18 cellular contexts compared by ENCODE assay signal in genomic region chr18:13445241-13445897, GRCh38.
DNase-seq lines count a peak whose midpoint lies in the region; ATAC-seq and TF ChIP-seq lines count a peak whose summit lies in the region.
"Had no signal": no experiment of that assay in that cellular context is flagged by ENCODE, and none has a peak within 500 bp of the region (broad histone marks: within the 10 kb centered on the region; RNA-seq: fewer than 3 reads in every experiment).

No MANE protein-coding gene starts in this region.

- no peak overlapping the region for H3K23ac ChIP-seq in IMR-90 (ENCODE audit: low read depth, low read length)

- ATAC-seq in activated CD8-positive, alpha-beta memory T cell treated with anti-CD3 and anti-CD28 coated beads, Interleukin-2, amount 10 ng/mL, durations not matched to agents 7 days and 5 days: no peak
- ATAC-seq in IMR-90 (ENCODE audit: low read depth) (no peak), upper lobe of right lung (peak; percentile 13), GM19455 (IDR thresholded peaks at IDR 0.05; ENCODE audit: unreplicated experiment) (no peak)

- H4K20me1 ChIP-seq in IMR-90 (ENCODE audit: insufficient read depth, low read length): no peaks in the 10 kb centered on the region

- H2AK5ac ChIP-seq in IMR-90 (ENCODE audit: low read depth, low read length): no peak overlapping the region

- in situ Hi-C loops in IMR-90 (cut with MboI; ENCODE audit: low sequenced_read_pairs): no loop called here

- no peak overlapping the region for H3K14ac ChIP-seq in IMR-90 (replicated peaks; ENCODE audit: low read depth, low read length)

- no peaks in the 10 kb centered on the region for H3K79me1 ChIP-seq in IMR-90 (ENCODE audit: low read depth in 1 of 2, low read length in 2 of 2)

- no peak overlapping the region for H3K4me2 ChIP-seq in IMR-90 (ENCODE audit: low read depth, low read length)

- H3K56ac ChIP-seq in IMR-90 (ENCODE audit: extremely low read depth, insufficient read depth, low read length): no peak overlapping the region

- H3K4me1 Mint-ChIP-seq in activated CD8-positive, alpha-beta memory T cell treated with anti-CD3 and anti-CD28 coated beads, Interleukin-2, amount 10 ng/mL, durations not matched to agents 7 days and 5 days: peaks cover 1% of the 10 kb centered on the region

- no peaks in the 10 kb centered on the region for H3K27me3 Mint-ChIP-seq in activated CD8-positive, alpha-beta memory T cell treated with anti-CD3 and anti-CD28 coated beads, Interleukin-2, amount 10 ng/mL, durations not matched to agents 7 days and 5 days
- H3K27me3 Mint-ChIP-seq: CD4-positive, alpha-beta T cell had no signal

- BruUV-seq in IMR-90 (replicated peaks; lab: Mats Ljungman, UMichigan): no TSS peak

- no peaks in the 10 kb centered on the region for H3K9me3 ChIP-seq in IMR-90 (ENCODE audit: control insufficient read depth, insufficient read depth, low read length)
- H3K9me3 ChIP-seq in upper lobe of right lung: no peaks in the 10 kb centered on the region
- H3K9me3 ChIP-seq: Peyer's patch, SJSA1 had no signal

- H2BK5ac ChIP-seq in IMR-90 (ENCODE audit: low read depth, low read length, poor library complexity, severe bottlenecking): peak overlapping the region; percentile 34

- H3K27ac Mint-ChIP-seq in activated CD8-positive, alpha-beta memory T cell treated with anti-CD3 and anti-CD28 coated beads, Interleukin-2, amount 10 ng/mL, durations not matched to agents 7 days and 5 days: no peak overlapping the region
- H3K27ac Mint-ChIP-seq: CD4-positive, alpha-beta T cell; H9 had no signal

- no peaks in the 10 kb centered on the region for H3K9me3 Mint-ChIP-seq in activated CD8-positive, alpha-beta memory T cell treated with anti-CD3 and anti-CD28 coated beads, Interleukin-2, amount 10 ng/mL, durations not matched to agents 7 days and 5 days (ENCODE audit: low read depth)
- H3K9me3 Mint-ChIP-seq: CD4-positive, alpha-beta T cell; H9 had no signal

- WGBS in IMR-90 (ENCODE audit: extremely low coverage in 2 of 2, insufficient read length in 1 of 2), 2 experiments: 63% methylated on average over 5 of the region's 6 CpGs; no CpG with 5 or more reads in 1 of the 2 experiments

- peak; percentile 42 for DNase-seq in activated CD8-positive, alpha-beta memory T cell treated with anti-CD3 and anti-CD28 coated beads, Interleukin-2, amount 50 U/mL, for 48 hours
- DNase-seq in activated CD8-positive, alpha-beta memory T cell treated with anti-CD3 and anti-CD28 coated beads, Interleukin-2, amount 10 ng/mL, durations not matched to agents 7 days and 5 days: no peak
- no peak for DNase-seq in IMR-90
- DNase-seq in mesenteric fat pad (ENCODE audit: low spot score): peak; percentile 39
- no peak for DNase-seq in upper lobe of right lung
- no peak for DNase-seq in stimulated activated CD4-positive, alpha-beta T cell treated with anti-CD3 and anti-CD28 coated beads, Interleukin-15, amount 100 ng/mL, for 24 hours
- no peak for DNase-seq in COR-L47 (lab: John Stamatoyannopoulos, UW)
- DNase-seq: Calu3; CD4-positive, alpha-beta T cell; H9; KBM-7; NCI-H1105 treated with DMSO at 0.1 percent for 48 hours; NCI-H1694; NCI-H2081 treated with DMSO at 0.1 percent for 48 hours; Peyer's patch had no signal

- H3K9me1 ChIP-seq in IMR-90 (ENCODE audit: insufficient read depth, low read length): no peaks in the 10 kb centered on the region; the same call in 1 of the 2 replicates

- H3K4me3 ChIP-seq in IMR-90 (ENCODE audit: insufficient read depth, low read depth, low read length) (no peak overlapping the region), upper lobe of right lung (no peak overlapping the region)
- H3K4me3 ChIP-seq: Peyer's patch, SJSA1 had no signal

- H2BK120ac ChIP-seq in IMR-90 (ENCODE audit: low read depth, low read length): no peak overlapping the region

- dilution Hi-C loops in IMR-90 (cut with HindIII; ENCODE audit: low sequenced_read_pairs, unreplicated experiment): no loop called here

- no peak overlapping the region for H4K8ac ChIP-seq in IMR-90 (ENCODE audit: low read depth in 2 of 2, low read length in 2 of 2)

- H3K27ac ChIP-seq in IMR-90 (ENCODE audit: insufficient read depth, low read length) (no peak overlapping the region), upper lobe of right lung (no peak overlapping the region)
- H3K27ac ChIP-seq: 22Rv1, Peyer's patch, SJSA1 had no signal

- no peak overlapping the region for H4K5ac ChIP-seq in IMR-90 (ENCODE audit: low read depth, low read length)

- no peaks in the 10 kb centered on the region for H3K36me3 Mint-ChIP-seq in activated CD8-positive, alpha-beta memory T cell treated with anti-CD3 and anti-CD28 coated beads, Interleukin-2, amount 10 ng/mL, durations not matched to agents 7 days and 5 days

- H3K27me3 ChIP-seq in IMR-90 (ENCODE audit: control insufficient read depth, insufficient read depth, low read length): peaks cover 9% of the 10 kb centered on the region
- H3K27me3 ChIP-seq in upper lobe of right lung: no peaks in the 10 kb centered on the region
- H3K27me3 ChIP-seq: Peyer's patch, SJSA1 had no signal

- H3K4me1 ChIP-seq in IMR-90 (ENCODE audit: control insufficient read depth, insufficient read depth, low read length) (no peaks in the 10 kb centered on the region), upper lobe of right lung (peaks cover 9% of the 10 kb centered on the region)

- H4K91ac ChIP-seq in IMR-90 (ENCODE audit: insufficient read depth, low read depth, low read length): no peak overlapping the region

- CTCF ChIA-PET in activated CD8-positive, alpha-beta memory T cell treated with anti-CD3 and anti-CD28 coated beads, Interleukin-2, amount 10 ng/mL, durations not matched to agents 7 days and 5 days (lab: Charles Lee): no interaction called here
- CTCF ChIA-PET in IMR-90 (lab: Yijun Ruan, JAX): no interaction called here

- TF ChIP-seq CTCF in IMR-90 (conservative IDR thresholded peaks at IDR 0.05; ENCODE audit: low read depth, low read length): no peak
- TF ChIP-seq CTCF in upper lobe of right lung (IDR thresholded peaks at IDR 0.05): no peak

- H3K9ac ChIP-seq in IMR-90 (ENCODE audit: low read depth, low read length): no peak overlapping the region

- H3K18ac ChIP-seq in IMR-90 (ENCODE audit: low read depth, low read length): no peak overlapping the region

- no peak overlapping the region for H2AK9ac ChIP-seq in IMR-90 (replicated peaks; ENCODE audit: low read depth, low read length, poor library complexity)

- no peak overlapping the region for H2AFZ ChIP-seq in IMR-90 (replicated peaks; ENCODE audit: low read length, poor library complexity)

- no peak overlapping the region for H2BK15ac ChIP-seq in IMR-90 (ENCODE audit: low read depth, low read length)

- H3K4me3 Mint-ChIP-seq in activated CD8-positive, alpha-beta memory T cell treated with anti-CD3 and anti-CD28 coated beads, Interleukin-2, amount 10 ng/mL, durations not matched to agents 7 days and 5 days: no peak overlapping the region
- H3K4me3 Mint-ChIP-seq: CD4-positive, alpha-beta T cell; H9 had no signal

- intact Hi-C loops in IMR-90 (cut with micrococcal nuclease) (no loop called here), upper lobe of right lung (cut with DNase I) (no loop called here)

- H2BK20ac ChIP-seq in IMR-90 (ENCODE audit: low read depth, low read length): no peak overlapping the region

- no peak for TF ChIP-seq POLR2A in IMR-90 (IDR thresholded peaks at IDR 0.05; ENCODE audit: low read depth, low read length)

- H3K36me3 ChIP-seq in IMR-90 (ENCODE audit: control insufficient read depth, insufficient read depth, low read length): no peaks in the 10 kb centered on the region
- no peaks in the 10 kb centered on the region for H3K36me3 ChIP-seq in upper lobe of right lung
- H3K36me3 ChIP-seq: SJSA1 had no signal

- H3K4ac ChIP-seq in IMR-90 (ENCODE audit: low read depth, low read length): no peak overlapping the region

- POLR2A ChIA-PET in IMR-90 (lab: Charles Lee; ENCODE audit: unreplicated experiment): no interaction called here

- TF ChIP-seq RAD21 in IMR-90 (IDR thresholded peaks at IDR 0.05; ENCODE audit: low read length): no peak

TF ChIP-seq in IMR-90, 13 proteins besides CTCF, POLR2A, EP300 and RAD21:
- TF ChIP-seq CEBPB (IDR thresholded peaks at IDR 0.05; ENCODE audit: low read depth, low read length) (no peak), BHLHE40 (IDR thresholded peaks at IDR 0.05; ENCODE audit: low read depth, low read length) (no peak), RFX5 (IDR thresholded peaks at IDR 0.05; ENCODE audit: low read depth, low read length) (no peak), NFE2L2 (IDR thresholded peaks at IDR 0.05; ENCODE audit: low read depth, low read length) (no peak), CHD1 (IDR thresholded peaks at IDR 0.05; ENCODE audit: low read depth, low read length) (no peak), MAFK (IDR thresholded peaks at IDR 0.05; ENCODE audit: low read depth, low read length) (no peak), MAZ (IDR thresholded peaks at IDR 0.05; ENCODE audit: borderline replicate concordance, low read depth, low read length) (no peak)

Comparison
In these comparisons a context has a peak if more than half of its experiments do, and no peak if none do; other contexts are left out.
1. DNase-seq: peak in activated CD8-positive, alpha-beta memory T cell treated with anti-CD3 and anti-CD28 coated beads, Interleukin-2, amount 50 U/mL, for 48 hours (single experiment) and mesenteric fat pad (single experiment); none in activated CD8-positive, alpha-beta memory T cell treated with anti-CD3 and anti-CD28 coated beads, Interleukin-2, amount 10 ng/mL, durations not matched to agents 7 days and 5 days (single experiment), IMR-90 (single experiment), upper lobe of right lung (single experiment), stimulated activated CD4-positive, alpha-beta T cell treated with anti-CD3 and anti-CD28 coated beads, Interleukin-15, amount 100 ng/mL, for 24 hours (single experiment) and COR-L47 (single experiment).